19 cellular contexts compared by ENCODE assay signal in the genomic region with DNA sequence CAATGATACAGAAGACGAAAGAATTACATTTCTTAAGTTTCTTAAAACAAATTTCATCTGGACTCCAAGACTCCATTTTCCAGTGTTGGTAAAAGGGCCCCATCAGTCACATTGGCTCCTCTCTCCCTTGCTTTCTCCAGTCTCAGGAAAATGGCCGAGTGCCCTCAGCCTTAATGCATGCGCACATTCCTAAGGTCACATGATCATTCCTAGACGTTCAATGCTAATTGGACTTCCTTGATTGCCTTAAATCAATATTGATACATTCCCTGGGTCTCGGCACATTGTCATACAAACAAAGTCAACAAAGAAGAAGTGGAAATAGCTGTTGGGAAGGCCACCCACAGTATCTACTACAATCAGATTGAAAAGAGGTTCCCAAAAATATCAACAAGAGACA.
DNase-seq lines count a peak whose midpoint lies in the region; TF ChIP-seq lines count a peak whose summit lies in the region.
"Had no signal": no experiment of that assay in that cellular context is flagged by ENCODE, and none has a peak within 500 bp of the region (broad histone marks: within the 10 kb centered on the region; RNA-seq: fewer than 3 reads in every experiment).

No MANE protein-coding gene starts in this region.

- H3K9me3 ChIP-seq in NT2/D1 (ENCODE audit: insufficient read depth, low read length): peaks cover 5% of the 10 kb centered on the region; the same call in 1 of the 2 replicates
- no peaks in the 10 kb centered on the region for H3K9me3 ChIP-seq in iPS DF 6.9 (ENCODE audit: control insufficient read depth, insufficient read depth, low read length)
- H3K9me3 ChIP-seq in esophagus muscularis mucosa: no peaks in the 10 kb centered on the region
- H3K9me3 ChIP-seq: BLaER1, Peyer's patch, SK-N-SH had no signal

- H3K4me1 ChIP-seq in NT2/D1 (ENCODE audit: insufficient read depth, insufficient read length): no peaks in the 10 kb centered on the region
- H3K4me1 ChIP-seq in iPS DF 6.9 (ENCODE audit: control insufficient read depth, insufficient read depth, low read length): no peaks in the 10 kb centered on the region
- peaks cover under 1 to 11% (median 6%) of the 10 kb centered on the region in 4 donors for H3K4me1 ChIP-seq in esophagus muscularis mucosa
- H3K4me1 ChIP-seq: Peyer's patch had no signal

- no peaks in the 10 kb centered on the region for H3K36me3 Mint-ChIP-seq in activated CD4-positive, alpha-beta T cell treated with anti-CD3 and anti-CD28 coated beads, Interleukin-2, amount 10 ng/mL, durations not matched to agents 24 days and 14 days (ENCODE audit: low read depth)
- H3K36me3 Mint-ChIP-seq: CD8-positive, alpha-beta T cell; IgD-negative memory B cell had no signal

- TF ChIP-seq CTCF in esophagus muscularis mucosa (IDR thresholded peaks at IDR 0.05): no peak

- peak; percentile 43 for DNase-seq in NCI-H748 (lab: John Stamatoyannopoulos, UW; ENCODE audit: unreplicated experiment)
- no peak for DNase-seq in NCI-H748 treated with DMSO at 0.1 percent for 48 hours (lab: John Stamatoyannopoulos, UW)
- peak; percentile 66 for DNase-seq in NT2/D1 (ENCODE audit: low read depth, low spot score)
- DNase-seq in iPS DF 6.9 (ENCODE audit: low read depth, low spot score): peak; percentile 89
- DNase-seq in esophagus muscularis mucosa (ENCODE audit: extremely low spot score): no peak
- DNase-seq in activated CD4-positive, alpha-beta T cell treated with anti-CD3 and anti-CD28 coated beads, Interleukin-2, amount 10 ng/mL, durations not matched to agents 24 days and 14 days: no peak
- DNase-seq in activated T-cell treated with anti-CD3 and anti-CD28 coated beads, Interleukin-2, amount 50 U/mL, for 1 hour: no peak
- DNase-seq in glomerular visceral epithelial cell (ENCODE audit: extremely low spot score): no peak
- DNase-seq: CD8-positive, alpha-beta T cell; DMS79; GM23248; HFFc6; NCI-H1105 treated with DMSO at 0.1 percent for 48 hours; NCI-H2081; Peyer's patch; Right ventricle myocardium superior; SK-N-SH had no signal

- no peaks in the 10 kb centered on the region for H3K4me1 Mint-ChIP-seq in activated CD4-positive, alpha-beta T cell treated with anti-CD3 and anti-CD28 coated beads, Interleukin-2, amount 10 ng/mL, durations not matched to agents 24 days and 14 days
- H3K4me1 Mint-ChIP-seq: IgD-negative memory B cell had no signal

- TF ChIP-seq POLR2A in esophagus muscularis mucosa (IDR thresholded peaks at IDR 0.05; ENCODE audit: low read depth): no peak

- H3K27ac Mint-ChIP-seq in activated CD4-positive, alpha-beta T cell treated with anti-CD3 and anti-CD28 coated beads, Interleukin-2, amount 10 ng/mL, durations not matched to agents 24 days and 14 days: no peak overlapping the region
- H3K27ac Mint-ChIP-seq: CD8-positive, alpha-beta T cell; HFFc6; IgD-negative memory B cell had no signal

- H3K27me3 Mint-ChIP-seq in activated CD4-positive, alpha-beta T cell treated with anti-CD3 and anti-CD28 coated beads, Interleukin-2, amount 10 ng/mL, durations not matched to agents 24 days and 14 days: no peaks in the 10 kb centered on the region
- H3K27me3 Mint-ChIP-seq: IgD-negative memory B cell had no signal

- H3K4me3 Mint-ChIP-seq in activated CD4-positive, alpha-beta T cell treated with anti-CD3 and anti-CD28 coated beads, Interleukin-2, amount 10 ng/mL, durations not matched to agents 24 days and 14 days: no peak overlapping the region
- H3K4me3 Mint-ChIP-seq: CD8-positive, alpha-beta T cell; HFFc6; IgD-negative memory B cell had no signal

- no peak overlapping the region for H3K9ac ChIP-seq in NT2/D1 (ENCODE audit: insufficient read length, low read depth)
- H3K9ac ChIP-seq: BLaER1, GM23248, SK-N-SH had no signal

- intact Hi-C loops in esophagus muscularis mucosa (cut with DNase I): no loop called here
- intact Hi-C loops in activated CD4-positive, alpha-beta T cell treated with anti-CD3 and anti-CD28 coated beads, Interleukin-2, amount 10 ng/mL, durations not matched to agents 24 days and 14 days (cut with micrococcal nuclease): no loop called here

- H3K27me3 ChIP-seq in NT2/D1 (ENCODE audit: insufficient read depth, insufficient read length): no peaks in the 10 kb centered on the region
- H3K27me3 ChIP-seq in iPS DF 6.9 (ENCODE audit: control insufficient read depth, insufficient read depth, low read length): no peaks in the 10 kb centered on the region
- no peaks in the 10 kb centered on the region for H3K27me3 ChIP-seq in esophagus muscularis mucosa
- H3K27me3 ChIP-seq: BLaER1, Peyer's patch had no signal

- no peak overlapping the region for H3K27ac ChIP-seq in iPS DF 6.9 (ENCODE audit: low read length)
- H3K27ac ChIP-seq in esophagus muscularis mucosa (replicated peaks in 1 of 4): no peak overlapping the region
- H3K27ac ChIP-seq: BLaER1, GM23248, Peyer's patch had no signal

- H3K4me3 ChIP-seq in NT2/D1 (ENCODE audit: insufficient read length, low read depth): no peak overlapping the region
- H3K4me3 ChIP-seq in iPS DF 6.9 (ENCODE audit: low read length): no peak overlapping the region
- H3K4me3 ChIP-seq in esophagus muscularis mucosa: no peak overlapping the region
- H3K4me3 ChIP-seq: BLaER1, GM23248, Peyer's patch had no signal

- H3K9me3 Mint-ChIP-seq in activated CD4-positive, alpha-beta T cell treated with anti-CD3 and anti-CD28 coated beads, Interleukin-2, amount 10 ng/mL, durations not matched to agents 24 days and 14 days: no peaks in the 10 kb centered on the region
- H3K9me3 Mint-ChIP-seq: IgD-negative memory B cell had no signal

- H3K36me3 ChIP-seq in NT2/D1 (ENCODE audit: insufficient read depth, insufficient read length, low read length): no peaks in the 10 kb centered on the region
- H3K36me3 ChIP-seq in iPS DF 6.9 (ENCODE audit: control insufficient read depth, insufficient read depth, low read length): no peaks in the 10 kb centered on the region
- H3K36me3 ChIP-seq in esophagus muscularis mucosa: no peaks in the 10 kb centered on the region
- H3K36me3 ChIP-seq: BLaER1, Peyer's patch had no signal

- WGBS in iPS DF 6.9 (ENCODE audit: insufficient coverage, insufficient read length): no CpG with 5 or more reads among the region's 5 CpGs
- WGBS in esophagus muscularis mucosa: 89% methylated on average over 5 of the region's 5 CpGs

- no peak for TF ChIP-seq EP300 in esophagus muscularis mucosa (IDR thresholded peaks at IDR 0.05)

Comparison
In these comparisons a context has a peak if more than half of its experiments do, and no peak if none do; other contexts are left out.
1. DNase-seq: peak in NCI-H748 (single experiment), NT2/D1 (single experiment) and iPS DF 6.9 (single experiment); none in NCI-H748 treated with DMSO at 0.1 percent for 48 hours (single experiment), esophagus muscularis mucosa (single experiment), activated CD4-positive, alpha-beta T cell treated with anti-CD3 and anti-CD28 coated beads, Interleukin-2, amount 10 ng/mL, durations not matched to agents 24 days and 14 days (single experiment), activated T-cell treated with anti-CD3 and anti-CD28 coated beads, Interleukin-2, amount 50 U/mL, for 1 hour (single experiment) and glomerular visceral epithelial cell (single experiment).